ENCODE assay signal across 7 cellular contexts in the genomic region with DNA sequence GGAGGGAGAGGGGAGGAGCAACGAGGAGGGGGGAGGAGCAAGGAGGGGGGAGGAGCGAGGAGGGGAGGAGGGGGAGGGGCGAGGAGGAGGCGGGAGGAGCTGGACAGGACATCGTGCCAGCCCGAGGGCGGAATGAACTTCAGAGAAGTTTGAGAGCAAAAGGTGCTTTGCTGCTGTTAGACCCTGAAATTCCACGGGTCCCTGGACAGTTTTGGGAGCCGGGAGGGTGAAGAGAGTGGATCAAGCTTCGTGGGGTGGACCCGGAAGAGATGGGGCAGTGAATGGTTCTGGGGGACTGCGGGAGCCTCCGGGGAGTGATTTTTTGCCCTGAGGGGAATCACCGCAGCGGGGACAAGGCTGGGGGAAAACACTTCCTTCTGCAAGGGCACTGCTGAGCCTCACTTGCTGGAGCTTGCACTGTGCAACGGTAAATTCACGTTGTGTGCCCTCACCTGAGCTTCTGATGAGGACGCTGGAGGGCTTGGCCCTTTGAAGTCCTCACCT. TPM values are rescaled to one million over a fixed set of nuclear protein-coding genes. Genes with fewer than 3 reads are reported as not detected.
DNase-seq lines count a peak whose midpoint lies in the region; ATAC-seq and TF ChIP-seq lines count a peak whose summit lies in the region.

No MANE protein-coding gene starts in this region.

- H3K4me2 ChIP-seq in GM23248 (ENCODE audit: unreplicated experiment), result no peak overlapping the region

- no peaks in the 10 kb centered on the region for H4K20me1 ChIP-seq in GM23248 (ENCODE audit: insufficient read depth)

- H3K4me3 Mint-ChIP-seq in T-helper 17 cell (peak overlapping the region; percentile 88), type B pancreatic cell (no peak overlapping the region)

- H3K4me3 ChIP-seq in GM23248, result no peak overlapping the region

- H3K27me3 Mint-ChIP-seq in T-helper 17 cell (no peaks in the 10 kb centered on the region), type B pancreatic cell (peaks cover 16% of the 10 kb centered on the region)

- WGBS in GM23248 (ENCODE audit: low coverage in 1 of 2, low lambda C conversion rate in 2 of 2, missing lambda C conversion rate in 2 of 2), 2 experiments, result 51 to 60% methylated on average over 11 to 18 of the region's 18 CpGs

- intact Hi-C loops in sciatic nerve (cut with DNase I), result no loop called here

- H3K4me1 ChIP-seq in GM23248 (ENCODE audit: insufficient read depth), result no peaks in the 10 kb centered on the region

- DNase-seq in GM23248 (peak; percentile 29), T-helper 17 cell (peak in 2 of 3 donors; percentile 49 to 59), sciatic nerve (ENCODE audit: low spot score) (peak; percentile 88), dermis blood vessel endothelial cell (no peak), HuH-7.5 (ENCODE audit: low spot score) (no peak), type B pancreatic cell (ENCODE audit: extremely low spot score, unreplicated experiment) (no peak)
- peak; percentile 64 for DNase-seq in effector CD8-positive, alpha-beta T cell (lab: John Stamatoyannopoulos, UW)

- no peak overlapping the region for H3K9ac ChIP-seq in GM23248

- H3K27me3 ChIP-seq in GM23248 (replicated peaks; ENCODE audit: insufficient read depth), result no peaks in the 10 kb centered on the region

- H3K9me3 Mint-ChIP-seq in type B pancreatic cell, result no peaks in the 10 kb centered on the region

- H3F3A ChIP-seq in GM23248 (ENCODE audit: insufficient read depth), result peaks cover 4% of the 10 kb centered on the region

- H3K27ac Mint-ChIP-seq in T-helper 17 cell (peak overlapping the region; percentile 100), type B pancreatic cell (no peak overlapping the region)

- H3K27ac ChIP-seq in GM23248, result no peak overlapping the region

- no peaks in the 10 kb centered on the region for H3K36me3 ChIP-seq in GM23248 (ENCODE audit: low read depth)

- no peak overlapping the region for H2AFZ ChIP-seq in GM23248

- in situ Hi-C loops in GM23248 (cut with MboI), result no loop called here

- H3K36me3 Mint-ChIP-seq in T-helper 17 cell (ENCODE audit: low read depth), result peaks cover 2% of the 10 kb centered on the region
- no peaks in the 10 kb centered on the region for H3K36me3 Mint-ChIP-seq in type B pancreatic cell

- H3K9me3 ChIP-seq in GM23248 (ENCODE audit: low read depth) (no peaks in the 10 kb centered on the region), T-helper 17 cell (ENCODE audit: control insufficient read depth, low read length, poor library complexity, severe bottlenecking) (no peaks in the 10 kb centered on the region)

- no peaks in the 10 kb centered on the region for H3K9me2 ChIP-seq in GM23248 (ENCODE audit: insufficient read depth)

- H3K4me1 Mint-ChIP-seq in T-helper 17 cell, result peaks cover 21% of the 10 kb centered on the region
- H3K4me1 Mint-ChIP-seq in type B pancreatic cell (ENCODE audit: unreplicated experiment), result peaks cover 9% of the 10 kb centered on the region

- ATAC-seq in T-helper 17 cell (peak; percentile 48), sciatic nerve (peak; percentile 77)

- no peaks in the 10 kb centered on the region for H3K79me2 ChIP-seq in GM23248 (ENCODE audit: insufficient read depth)

- no peak for TF ChIP-seq CTCF in type B pancreatic cell (conservative IDR thresholded peaks at IDR 0.05)

RNA-seq across cellular contexts. Expression of a gene that starts 10.7 kb away (rescaled TPM):
- not detected in 2 replicates for total RNA-seq in GM23248 (2014; rRNA removed; shearing (Covaris generic))
- not detected in 2 replicates for polyA plus RNA-seq in GM23248 (2016; fragmentation: Nextera tagmentation; extraction: Ambion mirVana)
- total RNA-seq in T-helper 17 cell, result 1 to 10 TPM; 3.5 to 4.3 TPM
- 0.36 TPM for total RNA-seq in sciatic nerve
- not detected in 2 replicates for total RNA-seq in dermis blood vessel endothelial cell
- 0.19 TPM in 1 of 2 replicates, not detected in the other for total RNA-seq in type B pancreatic cell (ENCODE audit: low replicate concordance)

RNA-seq across cellular contexts. Expression of a gene that starts 21.4 kb away (rescaled TPM):
- 14.2 and 23.1 TPM in 2 replicates for total RNA-seq in GM23248 (2014; rRNA removed; shearing (Covaris generic))
- polyA plus RNA-seq in GM23248 (2016; fragmentation: Nextera tagmentation; extraction: Ambion mirVana), result 4.4 and 4.6 TPM in 2 replicates
- total RNA-seq in T-helper 17 cell, result 100 to 1,000 TPM; 317 to 350 TPM
- 60.3 TPM for total RNA-seq in sciatic nerve
- 15.1 and 28.4 TPM in 2 replicates for total RNA-seq in dermis blood vessel endothelial cell
- 12.6 and 32.5 TPM in 2 replicates for total RNA-seq in type B pancreatic cell (ENCODE audit: low replicate concordance)

RNA-seq across cellular contexts. Expression of a gene that starts 30.8 kb away (rescaled TPM):
- total RNA-seq in GM23248 (2014; rRNA removed; shearing (Covaris generic)), result 127 and 145 TPM in 2 replicates
- polyA plus RNA-seq in GM23248 (2016; fragmentation: Nextera tagmentation; extraction: Ambion mirVana), result 188 and 193 TPM in 2 replicates
- total RNA-seq in T-helper 17 cell (10 to 100 TPM; 60.6 to 63.6 TPM), sciatic nerve (79.4 TPM), dermis blood vessel endothelial cell (160 and 183 TPM in 2 replicates), type B pancreatic cell (ENCODE audit: low replicate concordance) (112 and 115 TPM in 2 replicates)

RNA-seq across cellular contexts. Expression of a gene that starts 31.4 kb away (rescaled TPM):
- 10.5 and 15.5 TPM in 2 replicates for total RNA-seq in GM23248 (2014; rRNA removed; shearing (Covaris generic))
- polyA plus RNA-seq in GM23248 (2016; fragmentation: Nextera tagmentation; extraction: Ambion mirVana), result 12.3 and 14.9 TPM in 2 replicates
- total RNA-seq in T-helper 17 cell (10 to 100 TPM; 17.1 to 17.5 TPM), sciatic nerve (21.7 TPM), dermis blood vessel endothelial cell (7.1 and 9.0 TPM in 2 replicates), type B pancreatic cell (ENCODE audit: low replicate concordance) (18.8 and 33.7 TPM in 2 replicates)

RNA-seq across cellular contexts. Expression of a gene that starts 31.8 kb away (rescaled TPM):
- not detected in 2 replicates for total RNA-seq in GM23248 (2014; rRNA removed; shearing (Covaris generic))
- not detected in 2 replicates for polyA plus RNA-seq in GM23248 (2016; fragmentation: Nextera tagmentation; extraction: Ambion mirVana)
- total RNA-seq in T-helper 17 cell (not detected), sciatic nerve (not detected), dermis blood vessel endothelial cell (not detected in 2 replicates), type B pancreatic cell (ENCODE audit: low replicate concordance) (not detected in 2 replicates)

Comparison
In these comparisons a context has a peak if more than half of its experiments do, and no peak if none do; other contexts are left out.
1. DNase-seq: peak in GM23248 (single experiment), T-helper 17 cell (2 of 3), effector CD8-positive, alpha-beta T cell (single experiment) and sciatic nerve (single experiment); none in dermis blood vessel endothelial cell (single experiment), HuH-7.5 (single experiment) and type B pancreatic cell (single experiment).